ENCODE assay signal across 1 cellular context in genomic region chr3:5116568-5116967, GRCh38.
TF ChIP-seq lines count a peak whose summit lies in the region.

No MANE protein-coding gene starts in this region.

TF ChIP-seq in H1, 55 proteins besides CTCF, POLR2A, EP300 and RAD21:
- TF ChIP-seq USF2 (IDR thresholded peaks at IDR 0.05; ENCODE audit: low read length) (no peak), PHF8 (conservative IDR thresholded peaks at IDR 0.05; ENCODE audit: low read depth, low read length) (no peak), CHD2 (IDR thresholded peaks at IDR 0.05; ENCODE audit: low read length) (no peak), TAF7 (optimal IDR thresholded peaks at IDR 0.05; ENCODE audit: borderline replicate concordance, low read depth, low read length) (no peak), TBP (IDR thresholded peaks at IDR 0.05; ENCODE audit: low read depth, low read length) (no peak), POU5F1 (IDR thresholded peaks at IDR 0.05; ENCODE audit: low read depth, low read length) (no peak), RXRA (IDR thresholded peaks at IDR 0.05; ENCODE audit: insufficient read depth, low read depth, low read length) (no peak), E2F6 (IDR thresholded peaks at IDR 0.05) (no peak), SP2 (IDR thresholded peaks at IDR 0.05; ENCODE audit: low read length) (no peak), HDAC6 (IDR thresholded peaks at IDR 0.05; ENCODE audit: low read depth, low read length) (no peak), CREB1 (IDR thresholded peaks at IDR 0.05) (no peak)
